ENCODE assay signal across 1 cellular context in the genomic region with DNA sequence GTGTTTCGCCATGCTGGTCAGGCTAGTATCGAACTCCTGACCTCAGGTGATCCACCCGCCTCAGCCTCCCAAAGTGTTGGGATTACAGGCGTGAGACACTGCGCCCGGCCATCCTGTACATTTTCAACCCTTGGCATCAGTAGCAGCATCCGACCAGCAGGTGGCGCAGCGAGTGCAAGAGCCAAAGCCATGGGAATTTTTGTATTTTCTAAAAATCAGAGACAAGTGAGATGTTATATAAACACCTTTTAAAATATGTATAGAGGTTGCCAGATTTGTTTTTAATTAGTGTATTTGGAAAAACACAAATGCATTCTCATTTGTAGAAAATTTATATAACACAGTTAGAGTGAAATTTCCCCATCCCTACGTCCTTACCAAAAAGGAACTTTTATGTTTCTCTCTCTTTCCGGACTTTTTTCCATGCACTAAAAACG.
TF ChIP-seq lines count a peak whose summit lies in the region.

No MANE protein-coding gene starts in this region.

TF ChIP-seq in K562, 482 proteins besides CTCF, POLR2A, EP300 and RAD21 (continued from another document):
- TF ChIP-seq CBX3 (IDR thresholded peaks at IDR 0.05; ENCODE audit: borderline replicate concordance in 1 of 2, low read length in 2 of 2), result 0 out of 3 replicates have a peak, but pooled peaks of 1 of the 2 experiments have one; percentile 10
